ENCODE assay signal across 23 cellular contexts in the genomic region with DNA sequence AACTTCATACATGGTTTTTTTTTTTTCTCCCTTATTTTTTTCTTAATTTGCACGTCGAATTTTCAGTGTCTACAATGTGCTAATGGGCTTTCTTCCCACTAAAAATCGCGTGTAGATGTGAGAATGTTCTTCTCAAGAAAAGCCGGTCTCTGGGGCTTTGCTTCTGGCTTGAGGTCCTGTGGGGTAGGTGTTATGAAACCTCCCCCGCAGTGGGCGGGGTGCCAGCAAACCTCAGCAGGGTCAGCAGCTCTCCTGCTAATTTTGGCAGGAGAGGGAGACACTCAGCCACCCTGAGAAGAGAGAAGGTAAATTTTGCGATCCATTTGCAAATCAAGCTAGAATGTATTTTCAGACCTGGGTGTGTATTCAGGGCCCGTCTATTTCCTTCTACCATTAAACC.
"Had no signal": no experiment of that assay in that cellular context is flagged by ENCODE, and none has a peak within 500 bp of the region (broad histone marks: within the 10 kb centered on the region; RNA-seq: fewer than 3 reads in every experiment).

No MANE protein-coding gene starts in this region.

- H3K27me3 ChIP-seq: ascending aorta, colonic mucosa, esophagus muscularis mucosa, gastrocnemius medialis, left lung, neutrophil, ovary had no signal

- H3K9me3 Mint-ChIP-seq: activated naive CD4-positive, alpha-beta T cell treated with anti-CD3 and anti-CD28 coated beads, Interleukin-2, amount 50 U/mL, for 24 hours had no signal

- H3K4me3 ChIP-seq: ascending aorta, colonic mucosa, dorsolateral prefrontal cortex, esophagus muscularis mucosa, gastrocnemius medialis, left lung, ovary, prostate gland, thoracic aorta had no signal

- H3K4me1 Mint-ChIP-seq: activated naive CD4-positive, alpha-beta T cell treated with anti-CD3 and anti-CD28 coated beads, Interleukin-2, amount 50 U/mL, for 24 hours; central memory CD8-positive, alpha-beta T cell had no signal

- H3K9me3 ChIP-seq: ascending aorta, colonic mucosa, esophagus muscularis mucosa, gastrocnemius medialis, left lung, neutrophil, ovary, prostate gland, thoracic aorta had no signal

- ATAC-seq: effector memory CD8-positive, alpha-beta T cell; gastrocnemius medialis; left lung had no signal

- DNase-seq: activated CD4-positive, alpha-beta T cell treated with anti-CD3 and anti-CD28 coated beads for 1 hour; activated CD4-positive, alpha-beta T cell treated with anti-CD3 and anti-CD28 coated beads, Interleukin-2, amount 50 U/mL, for 1 hour; activated gamma-delta T cell treated with Interleukin-2 at 50 U/mL for 16 hours; activated T-cell treated with anti-CD3 and anti-CD28 coated beads, Interleukin-2, amount 50 U/mL, for 1 hour; colonic mucosa; dorsolateral prefrontal cortex; effector memory CD8-positive, alpha-beta T cell; gastrocnemius medialis; head of caudate nucleus; mammary epithelial cell; midbrain; ovary; stimulated activated CD4-positive, alpha-beta T cell treated with anti-CD3 and anti-CD28 coated beads, Interleukin-1b, Interleukin-23, amount 100 ng/mL, for 48 hours; T-helper 1 cell had no signal

- H3K4me1 ChIP-seq: ascending aorta, colonic mucosa, esophagus muscularis mucosa, gastrocnemius medialis, prostate gland had no signal

- H3K36me3 ChIP-seq: colonic mucosa, esophagus muscularis mucosa, gastrocnemius medialis, left lung, neutrophil, ovary, prostate gland, thoracic aorta had no signal

- H3K27ac ChIP-seq: ascending aorta, colonic mucosa, dorsolateral prefrontal cortex, esophagus muscularis mucosa, gastrocnemius medialis, left lung, neutrophil, ovary, prostate gland had no signal

- H3K4me3 Mint-ChIP-seq: activated naive CD4-positive, alpha-beta T cell treated with anti-CD3 and anti-CD28 coated beads, Interleukin-2, amount 50 U/mL, for 24 hours; central memory CD8-positive, alpha-beta T cell; effector memory CD8-positive, alpha-beta T cell; nephron had no signal

- H3K36me3 Mint-ChIP-seq: activated naive CD4-positive, alpha-beta T cell treated with anti-CD3 and anti-CD28 coated beads, Interleukin-2, amount 50 U/mL, for 24 hours had no signal

- H3K27ac Mint-ChIP-seq: effector memory CD8-positive, alpha-beta T cell; nephron had no signal
